In genomic region chr2:86015006-86015405, GRCh38 we compare ENCODE assay signal across 16 cellular contexts.
A peak's percentile ranks its signal among the peaks of the same experiment; 100 is the strongest.
DNase-seq lines count a peak whose midpoint lies in the region; ATAC-seq lines count a peak whose summit lies in the region.
"Had no signal": no experiment of that assay in that cellular context is flagged by ENCODE, and none has a peak within 500 bp of the region (broad histone marks: within the 10 kb centered on the region; RNA-seq: fewer than 3 reads in every experiment).

No MANE protein-coding gene starts in this region.

- no peak overlapping the region for H3K4me3 Mint-ChIP-seq in activated CD4-positive, alpha-beta memory T cell treated with anti-CD3 and anti-CD28 coated beads, Interleukin-2, amount 10 ng/mL, durations not matched to agents 7 days and 5 days
- H3K4me3 Mint-ChIP-seq in activated CD4-positive, alpha-beta memory T cell treated with anti-CD3 and anti-CD28 coated beads for 36 hours: no peak overlapping the region
- H3K4me3 Mint-ChIP-seq in IgD-negative memory B cell (peak overlapping the region in 3 of 4 donors; percentile 34 to 94 (median 77)), memory B cell (peak overlapping the region; percentile 27)
- H3K4me3 Mint-ChIP-seq in stimulated activated naive B cell treated with anti-CD40 and anti-IgM and Interleukin-4, amounts not matched to agents 10 μg/mL and 1 μg/mL and 100 μg/mL, for 72 hours: no peak overlapping the region
- H3K4me3 Mint-ChIP-seq: HFFc6 had no signal

- no peaks in the 10 kb centered on the region for H3K9me3 ChIP-seq in MG63
- H3K9me3 ChIP-seq: SJSA1 had no signal

- ATAC-seq in memory B cell (ENCODE audit: low read depth) (no peak), GM21515 (IDR thresholded peaks at IDR 0.05; ENCODE audit: unreplicated experiment) (no peak)
- ATAC-seq in stimulated activated naive B cell treated with anti-CD40 and anti-IgM and Interleukin-4, amounts not matched to agents 10 μg/mL and 1 μg/mL and 100 μg/mL, for 72 hours (replicated peaks): no peak
- ATAC-seq: HepG2 had no signal

- H3K4me3 ChIP-seq in MG63: no peak overlapping the region
- H3K4me3 ChIP-seq: BLaER1 treated with 17β-estradiol and CSF1 and Interleukin-3, amounts not matched to agents 10 nM and 100 nM; SJSA1 had no signal

- POLR2A ChIA-PET in activated CD4-positive, alpha-beta memory T cell treated with anti-CD3 and anti-CD28 coated beads, Interleukin-2, amount 10 ng/mL, durations not matched to agents 7 days and 5 days (lab: Charles Lee): interaction anchor here (0.7 to 1.4 kb wide), 2 partner anchors 16 to 126 kb away, joined by 3 to 5 read pairs; partner anchors contain the start of gene ST3GAL5
- POLR2A ChIA-PET in activated CD4-positive, alpha-beta memory T cell treated with anti-CD3 and anti-CD28 coated beads for 36 hours (lab: Charles Lee): no interaction called here

- no peaks in the 10 kb centered on the region for H3K36me3 ChIP-seq in MG63
- H3K36me3 ChIP-seq: BLaER1 treated with 17β-estradiol and CSF1 and Interleukin-3, amounts not matched to agents 10 nM and 100 nM; SJSA1 had no signal

- H3K9me3 Mint-ChIP-seq in activated CD4-positive, alpha-beta memory T cell treated with anti-CD3 and anti-CD28 coated beads, Interleukin-2, amount 10 ng/mL, durations not matched to agents 7 days and 5 days: peaks cover 22% of the 10 kb centered on the region
- peaks cover 14% of the 10 kb centered on the region for H3K9me3 Mint-ChIP-seq in activated CD4-positive, alpha-beta memory T cell treated with anti-CD3 and anti-CD28 coated beads for 36 hours
- H3K9me3 Mint-ChIP-seq in IgD-negative memory B cell: peaks cover 4 to 7% (median 5%) of the 10 kb centered on the region in 3 donors
- H3K9me3 Mint-ChIP-seq in memory B cell: peaks cover 5% of the 10 kb centered on the region
- peaks cover 13 to 16% of the 10 kb centered on the region in 2 donors for H3K9me3 Mint-ChIP-seq in stimulated activated naive B cell treated with anti-CD40 and anti-IgM and Interleukin-4, amounts not matched to agents 10 μg/mL and 1 μg/mL and 100 μg/mL, for 72 hours

- H3K36me3 Mint-ChIP-seq in activated CD4-positive, alpha-beta memory T cell treated with anti-CD3 and anti-CD28 coated beads, Interleukin-2, amount 10 ng/mL, durations not matched to agents 7 days and 5 days (ENCODE audit: low read depth): peaks cover 24% of the 10 kb centered on the region
- H3K36me3 Mint-ChIP-seq in activated CD4-positive, alpha-beta memory T cell treated with anti-CD3 and anti-CD28 coated beads for 36 hours: peaks cover 3% of the 10 kb centered on the region
- H3K36me3 Mint-ChIP-seq in IgD-negative memory B cell: no peaks in the 10 kb centered on the region
- peaks cover 3% of the 10 kb centered on the region for H3K36me3 Mint-ChIP-seq in memory B cell
- peaks cover 11 to 12% of the 10 kb centered on the region in 2 donors for H3K36me3 Mint-ChIP-seq in stimulated activated naive B cell treated with anti-CD40 and anti-IgM and Interleukin-4, amounts not matched to agents 10 μg/mL and 1 μg/mL and 100 μg/mL, for 72 hours

- no peak for DNase-seq in activated CD4-positive, alpha-beta memory T cell treated with anti-CD3 and anti-CD28 coated beads, Interleukin-2, amount 10 ng/mL, durations not matched to agents 7 days and 5 days
- no peak for DNase-seq in activated CD4-positive, alpha-beta memory T cell treated with anti-CD3 and anti-CD28 coated beads for 36 hours
- no peak for DNase-seq in memory B cell (ENCODE audit: low spot score in 2 of 2)
- no peak for DNase-seq in stimulated activated naive B cell treated with anti-CD40 and anti-IgM and Interleukin-4, amounts not matched to agents 10 μg/mL and 1 μg/mL and 100 μg/mL, for 72 hours
- no peak for DNase-seq in stimulated activated naive CD4-positive, alpha-beta T cell (lab: John Stamatoyannopoulos, UW)
- no peak for DNase-seq in MG63
- DNase-seq: EL, HFFc6, NCI-H1105, NCI-H187, NCI-H446 had no signal

- peaks cover 40% of the 10 kb centered on the region for H3K4me1 Mint-ChIP-seq in activated CD4-positive, alpha-beta memory T cell treated with anti-CD3 and anti-CD28 coated beads, Interleukin-2, amount 10 ng/mL, durations not matched to agents 7 days and 5 days
- H3K4me1 Mint-ChIP-seq in activated CD4-positive, alpha-beta memory T cell treated with anti-CD3 and anti-CD28 coated beads for 36 hours (ENCODE audit: low read depth): peaks cover 9% of the 10 kb centered on the region
- H3K4me1 Mint-ChIP-seq in IgD-negative memory B cell (peaks cover 31 to 53% (median 43%) of the 10 kb centered on the region in 3 donors), memory B cell (peaks cover 43% of the 10 kb centered on the region)
- peaks cover 34 to 50% of the 10 kb centered on the region in 2 donors for H3K4me1 Mint-ChIP-seq in stimulated activated naive B cell treated with anti-CD40 and anti-IgM and Interleukin-4, amounts not matched to agents 10 μg/mL and 1 μg/mL and 100 μg/mL, for 72 hours

- peak overlapping the region; percentile 40 for H3K27ac Mint-ChIP-seq in activated CD4-positive, alpha-beta memory T cell treated with anti-CD3 and anti-CD28 coated beads, Interleukin-2, amount 10 ng/mL, durations not matched to agents 7 days and 5 days
- no peak overlapping the region for H3K27ac Mint-ChIP-seq in activated CD4-positive, alpha-beta memory T cell treated with anti-CD3 and anti-CD28 coated beads for 36 hours
- H3K27ac Mint-ChIP-seq in IgD-negative memory B cell: peak overlapping the region; percentile 50 to 93 (median 73)
- peak overlapping the region; percentile 67 for H3K27ac Mint-ChIP-seq in memory B cell
- peak overlapping the region; percentile 71 for H3K27ac Mint-ChIP-seq in stimulated activated naive B cell treated with anti-CD40 and anti-IgM and Interleukin-4, amounts not matched to agents 10 μg/mL and 1 μg/mL and 100 μg/mL, for 72 hours
- H3K27ac Mint-ChIP-seq: HFFc6 had no signal

- no peaks in the 10 kb centered on the region for H3K27me3 ChIP-seq in MG63
- H3K27me3 ChIP-seq: BLaER1 treated with 17β-estradiol and CSF1 and Interleukin-3, amounts not matched to agents 10 nM and 100 nM; SJSA1 had no signal

- intact Hi-C loops in activated CD4-positive, alpha-beta memory T cell treated with anti-CD3 and anti-CD28 coated beads for 36 hours (cut with micrococcal nuclease): no loop called here

- CTCF ChIA-PET in activated CD4-positive, alpha-beta memory T cell treated with anti-CD3 and anti-CD28 coated beads, Interleukin-2, amount 10 ng/mL, durations not matched to agents 7 days and 5 days (lab: Charles Lee): interaction anchor here (0.7 kb wide), 1 partner anchor 184 kb away, joined by 3 read pairs; no protein-coding TSS in a partner anchor
- CTCF ChIA-PET in activated CD4-positive, alpha-beta memory T cell treated with anti-CD3 and anti-CD28 coated beads for 36 hours (lab: Charles Lee): interaction anchor here (0.6 to 1.9 kb wide), 5 partner anchors 21 to 286 kb away, joined by 3 to 8 read pairs (median 3); no protein-coding TSS in a partner anchor

- H3K27me3 Mint-ChIP-seq in activated CD4-positive, alpha-beta memory T cell treated with anti-CD3 and anti-CD28 coated beads, Interleukin-2, amount 10 ng/mL, durations not matched to agents 7 days and 5 days: no peaks in the 10 kb centered on the region
- H3K27me3 Mint-ChIP-seq in activated CD4-positive, alpha-beta memory T cell treated with anti-CD3 and anti-CD28 coated beads for 36 hours: no peaks in the 10 kb centered on the region
- H3K27me3 Mint-ChIP-seq in IgD-negative memory B cell (no peaks in the 10 kb centered on the region), memory B cell (no peaks in the 10 kb centered on the region)
- H3K27me3 Mint-ChIP-seq in stimulated activated naive B cell treated with anti-CD40 and anti-IgM and Interleukin-4, amounts not matched to agents 10 μg/mL and 1 μg/mL and 100 μg/mL, for 72 hours: no peaks in the 10 kb centered on the region

Comparison
In these comparisons a context has a peak if more than half of its experiments do, and no peak if none do; other contexts are left out.
1. H3K4me3 Mint-ChIP-seq: peak in IgD-negative memory B cell (3 of 4) and memory B cell (single experiment); none in activated CD4-positive, alpha-beta memory T cell treated with anti-CD3 and anti-CD28 coated beads, Interleukin-2, amount 10 ng/mL, durations not matched to agents 7 days and 5 days (single experiment), activated CD4-positive, alpha-beta memory T cell treated with anti-CD3 and anti-CD28 coated beads for 36 hours (single experiment) and stimulated activated naive B cell treated with anti-CD40 and anti-IgM and Interleukin-4, amounts not matched to agents 10 μg/mL and 1 μg/mL and 100 μg/mL, for 72 hours (0 of 2).